ENCODE assay signal across 21 cellular contexts in genomic region chr11:44747339-44747738, GRCh38. TPM values are rescaled to one million over a fixed set of nuclear protein-coding genes. Genes with fewer than 3 reads are reported as not detected.
DNase-seq lines count a peak whose midpoint lies in the region; ATAC-seq, FAIRE-seq and TF ChIP-seq lines count a peak whose summit lies in the region.
"Had no signal": no experiment of that assay in that cellular context is flagged by ENCODE, and none has a peak within 500 bp of the region (broad histone marks: within the 10 kb centered on the region; RNA-seq: fewer than 3 reads in every experiment).

No MANE protein-coding gene starts in this region.

- peaks cover 14% of the 10 kb centered on the region for H3K27me3 ChIP-seq in astrocyte (ENCODE audit: insufficient read depth, low read length)
- H3K27me3 ChIP-seq in left ventricle myocardium inferior (ENCODE audit: low read depth) = no peaks in the 10 kb centered on the region
- H3K27me3 ChIP-seq in suprapubic skin = no peaks in the 10 kb centered on the region
- no peaks in the 10 kb centered on the region for H3K27me3 ChIP-seq in dorsolateral prefrontal cortex
- H3K27me3 ChIP-seq: hepatocyte had no signal

- H3K4me1 ChIP-seq in astrocyte (ENCODE audit: insufficient read depth, low read length) (no peaks in the 10 kb centered on the region), left ventricle myocardium inferior (peaks cover 84% of the 10 kb centered on the region), suprapubic skin (peaks cover 44% of the 10 kb centered on the region)
- H3K4me1 ChIP-seq: prostate gland had no signal

- intact Hi-C loops in left ventricle myocardium inferior (cut with micrococcal nuclease) = no loop called here
- intact Hi-C loops in dorsolateral prefrontal cortex (cut with DNase I) = no loop called here

- H3K9me3 Mint-ChIP-seq in activated naive CD4-positive, alpha-beta T cell treated with anti-CD3 and anti-CD28 coated beads, Interleukin-2, amount 50 U/mL, for 24 hours = no peaks in the 10 kb centered on the region
- no peaks in the 10 kb centered on the region for H3K9me3 Mint-ChIP-seq in astrocyte (ENCODE audit: unreplicated experiment)
- H3K9me3 Mint-ChIP-seq: activated B cell treated with CpG ODN at 0.5 μM for 24 hours; activated naive CD4-positive, alpha-beta T cell treated with anti-CD3 and anti-CD28 coated beads, Interleukin-2, amount 50 U/mL, for 72 hours; central memory CD8-positive, alpha-beta T cell had no signal

- H4K20me1 ChIP-seq in astrocyte (ENCODE audit: insufficient read depth, low read length) = no peaks in the 10 kb centered on the region

- H3K79me2 ChIP-seq in astrocyte (ENCODE audit: insufficient read depth, low read length) = no peaks in the 10 kb centered on the region

- H3K9ac ChIP-seq in astrocyte (ENCODE audit: low read length) = no peak overlapping the region

- peaks cover 6% of the 10 kb centered on the region for H3K36me3 Mint-ChIP-seq in activated naive CD4-positive, alpha-beta T cell treated with anti-CD3 and anti-CD28 coated beads, Interleukin-2, amount 50 U/mL, for 24 hours
- H3K36me3 Mint-ChIP-seq in astrocyte (ENCODE audit: low read depth, unreplicated experiment) = peaks cover 6% of the 10 kb centered on the region
- H3K36me3 Mint-ChIP-seq: activated CD8-positive, alpha-beta memory T cell treated with anti-CD3 and anti-CD28 coated beads, Interleukin-2, amount 10 ng/mL, durations not matched to agents 7 days and 5 days; activated naive CD4-positive, alpha-beta T cell treated with anti-CD3 and anti-CD28 coated beads, Interleukin-2, amount 50 U/mL, for 72 hours had no signal

- no peaks in the 10 kb centered on the region for H3K9me3 ChIP-seq in astrocyte (ENCODE audit: insufficient read depth, low read depth, low read length)
- no peaks in the 10 kb centered on the region for H3K9me3 ChIP-seq in left ventricle myocardium inferior (replicated peaks)
- H3K9me3 ChIP-seq in suprapubic skin = no peaks in the 10 kb centered on the region
- H3K9me3 ChIP-seq: prostate gland, thoracic aorta had no signal

- H3K27ac ChIP-seq in astrocyte (ENCODE audit: low read depth, low read length) (no peak overlapping the region), left ventricle myocardium inferior (replicated peaks) (peak overlapping the region; percentile 74), suprapubic skin (peak overlapping the region; percentile 58), dorsolateral prefrontal cortex (peak overlapping the region in 1 of 59 donors; percentile 73)
- H3K27ac ChIP-seq: hepatocyte, prostate gland, thoracic aorta had no signal

- DNase-seq in activated naive CD4-positive, alpha-beta T cell treated with anti-CD3 and anti-CD28 coated beads, Interleukin-2, amount 50 U/mL, for 16 hours = no peak
- DNase-seq in astrocyte (ENCODE audit: low read depth) = peak; percentile 29
- DNase-seq in left ventricle myocardium inferior = no peak
- DNase-seq in suprapubic skin (ENCODE audit: low spot score in 2 of 2) = peak in 1 of 2 donors; percentile 21
- DNase-seq in dorsolateral prefrontal cortex = no peak
- DNase-seq in cortex of kidney (lab: John Stamatoyannopoulos, UW) = no peak
- DNase-seq: activated B cell treated with CpG ODN at 0.5 μM for 24 hours; activated CD8-positive, alpha-beta memory T cell treated with anti-CD3 and anti-CD28 coated beads, Interleukin-2, amount 10 ng/mL, durations not matched to agents 7 days and 5 days; MM.1S; NCI-H1930; NCI-H526; SW 1271 had no signal

- no peak for TF ChIP-seq CTCF in astrocyte (IDR thresholded peaks at IDR 0.05; ENCODE audit: insufficient read depth, low read depth, low read length)
- no peak for TF ChIP-seq CTCF in left ventricle myocardium inferior (IDR thresholded peaks at IDR 0.05; ENCODE audit: borderline replicate concordance)
- TF ChIP-seq CTCF in suprapubic skin (IDR thresholded peaks at IDR 0.05) = no peak
- TF ChIP-seq CTCF in dorsolateral prefrontal cortex (IDR thresholded peaks at IDR 0.05 in 54 of 56, conservative IDR thresholded peaks at IDR 0.05 in 2 of 56; ENCODE audit: low read depth in 1 of 56, partially characterized antibody in 56 of 56) = no peak

- H3K4me1 Mint-ChIP-seq in activated naive CD4-positive, alpha-beta T cell treated with anti-CD3 and anti-CD28 coated beads, Interleukin-2, amount 50 U/mL, for 24 hours = peaks cover 86% of the 10 kb centered on the region
- H3K4me1 Mint-ChIP-seq in astrocyte (ENCODE audit: low read depth, unreplicated experiment) = no peaks in the 10 kb centered on the region
- H3K4me1 Mint-ChIP-seq: activated B cell treated with CpG ODN at 0.5 μM for 24 hours had no signal

- WGBS in suprapubic skin = 59% methylated on average over 6 of the region's 6 CpGs

- H3K4me2 ChIP-seq in astrocyte (ENCODE audit: low read length) = no peak overlapping the region
- H3K4me2 ChIP-seq: hepatocyte had no signal

- H3K4me3 Mint-ChIP-seq in activated naive CD4-positive, alpha-beta T cell treated with anti-CD3 and anti-CD28 coated beads, Interleukin-2, amount 50 U/mL, for 24 hours = peak overlapping the region; percentile 27
- H3K4me3 Mint-ChIP-seq in astrocyte (ENCODE audit: unreplicated experiment) = no peak overlapping the region
- H3K4me3 Mint-ChIP-seq: activated B cell treated with CpG ODN at 0.5 μM for 24 hours; activated CD8-positive, alpha-beta memory T cell treated with anti-CD3 and anti-CD28 coated beads, Interleukin-2, amount 10 ng/mL, durations not matched to agents 7 days and 5 days; central memory CD8-positive, alpha-beta T cell had no signal

- peak; percentile 64 for TF ChIP-seq EP300 in suprapubic skin (IDR thresholded peaks at IDR 0.05)

- no peaks in the 10 kb centered on the region for H3K27me3 Mint-ChIP-seq in activated naive CD4-positive, alpha-beta T cell treated with anti-CD3 and anti-CD28 coated beads, Interleukin-2, amount 50 U/mL, for 24 hours
- H3K27me3 Mint-ChIP-seq in astrocyte (ENCODE audit: low read depth, unreplicated experiment) = peaks cover 42% of the 10 kb centered on the region
- H3K27me3 Mint-ChIP-seq: activated B cell treated with CpG ODN at 0.5 μM for 24 hours; activated CD8-positive, alpha-beta memory T cell treated with anti-CD3 and anti-CD28 coated beads, Interleukin-2, amount 10 ng/mL, durations not matched to agents 7 days and 5 days; central memory CD8-positive, alpha-beta T cell had no signal

- peak overlapping the region; percentile 44 for H3K27ac Mint-ChIP-seq in activated naive CD4-positive, alpha-beta T cell treated with anti-CD3 and anti-CD28 coated beads, Interleukin-2, amount 50 U/mL, for 24 hours
- H3K27ac Mint-ChIP-seq in astrocyte (ENCODE audit: unreplicated experiment) = no peak overlapping the region
- H3K27ac Mint-ChIP-seq: activated B cell treated with CpG ODN at 0.5 μM for 24 hours; activated CD8-positive, alpha-beta memory T cell treated with anti-CD3 and anti-CD28 coated beads, Interleukin-2, amount 10 ng/mL, durations not matched to agents 7 days and 5 days had no signal

- no peak for ATAC-seq in GM18520 (IDR thresholded peaks at IDR 0.05; ENCODE audit: unreplicated experiment)
- ATAC-seq: activated CD8-positive, alpha-beta memory T cell treated with anti-CD3 and anti-CD28 coated beads, Interleukin-2, amount 10 ng/mL, durations not matched to agents 7 days and 5 days had no signal

- H3K36me3 ChIP-seq in astrocyte (ENCODE audit: insufficient read depth, low read length) (no peaks in the 10 kb centered on the region), left ventricle myocardium inferior (no peaks in the 10 kb centered on the region), suprapubic skin (no peaks in the 10 kb centered on the region)
- H3K36me3 ChIP-seq: prostate gland, thoracic aorta had no signal

- FAIRE-seq in astrocyte (lab: Jason Lieb, UNC) = no peak
- FAIRE-seq: endothelial cell of umbilical vein, HTR-8/SVneo had no signal

- TF ChIP-seq POLR2A in suprapubic skin (IDR thresholded peaks at IDR 0.05) = no peak

- H2AFZ ChIP-seq in astrocyte (ENCODE audit: low read depth, low read length) = no peak overlapping the region
- H2AFZ ChIP-seq: hepatocyte had no signal

- no peak overlapping the region for H3K4me3 ChIP-seq in astrocyte (ENCODE audit: insufficient read depth, low read depth, low read length)
- no peak overlapping the region for H3K4me3 ChIP-seq in left ventricle myocardium inferior
- no peak overlapping the region for H3K4me3 ChIP-seq in suprapubic skin
- no peak overlapping the region for H3K4me3 ChIP-seq in dorsolateral prefrontal cortex
- H3K4me3 ChIP-seq: hepatocyte, prostate gland, thoracic aorta had no signal

RNA-seq across cellular contexts. Expression of gene TSPAN18, which starts 20.6 kb away (rescaled TPM):
- total RNA-seq in astrocyte (31.7 and 39.1 TPM in 2 replicates), left ventricle myocardium inferior (129 TPM), suprapubic skin (1 to 10 TPM; 1.3 to 5.1 (median 3.9) TPM), dorsolateral prefrontal cortex (10 to 100 TPM in 2 of 120 experiments, 1 to 10 TPM in 118; 1.6 to 16.7 (median 5.0) TPM)
